21 cellular contexts compared by ENCODE assay signal in the genomic region with DNA sequence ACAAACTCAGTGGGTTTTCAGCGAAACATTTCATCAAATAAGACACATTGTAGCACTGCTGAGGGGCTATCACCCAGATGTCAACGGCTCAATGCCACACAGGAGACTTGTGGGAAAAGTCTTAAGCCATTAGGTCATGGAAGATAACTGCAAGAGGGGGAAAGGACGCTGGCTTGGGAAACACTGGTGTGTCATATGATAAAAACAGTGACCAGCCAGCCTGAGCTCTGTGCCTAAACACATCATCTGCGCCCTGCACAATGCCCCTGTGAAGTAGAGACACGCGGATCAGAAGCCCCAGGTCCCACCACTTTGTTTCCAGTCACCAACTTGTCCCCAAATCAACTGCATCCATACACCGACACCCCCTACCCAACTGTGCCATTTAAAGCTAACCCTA.
A peak's percentile ranks its signal among the peaks of the same experiment; 100 is the strongest.
DNase-seq lines count a peak whose midpoint lies in the region; ATAC-seq, FAIRE-seq and TF ChIP-seq lines count a peak whose summit lies in the region.
"Had no signal": no experiment of that assay in that cellular context is flagged by ENCODE, and none has a peak within 500 bp of the region (broad histone marks: within the 10 kb centered on the region; RNA-seq: fewer than 3 reads in every experiment).

No MANE protein-coding gene starts in this region.

- peak overlapping the region; percentile 37; the same call in 1 of the 2 replicates for H3K27ac Mint-ChIP-seq in WTC11
- H3K27ac Mint-ChIP-seq in neural crest cell (ENCODE audit: unreplicated experiment), result peak overlapping the region; percentile 64
- H3K27ac Mint-ChIP-seq: CD4-positive, alpha-beta T cell had no signal

- POLR2A ChIA-PET in WTC11 (lab: Charles Lee), result no interaction called here

- in situ Hi-C loops in KBM-7 (cut with MboI; ENCODE audit: low pct_unique_long_range_greater_than_20kb, low sequenced_read_pairs), result loop anchor here (25.0 kb wide), 1 partner anchor 347 kb away; no protein-coding TSS in a partner anchor

- H3K36me3 Mint-ChIP-seq in WTC11 (no peaks in the 10 kb centered on the region), neural crest cell (ENCODE audit: low read depth) (no peaks in the 10 kb centered on the region)

- TF ChIP-seq CTCF in WTC11 (IDR thresholded peaks at IDR 0.05), result no peak
- TF ChIP-seq CTCF in neural crest cell (conservative IDR thresholded peaks at IDR 0.05), result no peak
- TF ChIP-seq CTCF in upper lobe of right lung (IDR thresholded peaks at IDR 0.05), result no peak

- DNase-seq in WTC11 (ENCODE audit: low spot score) (no peak), Right ventricle myocardium superior (no peak), neural crest cell (ENCODE audit: low read depth, low spot score) (no peak), upper lobe of right lung (no peak), H54 (ENCODE audit: insufficient read length, low spot score) (no peak), KBM-7 (no peak)
- DNase-seq: activated CD8-positive, alpha-beta memory T cell treated with anti-CD3 and anti-CD28 coated beads, Interleukin-2, amount 50 U/mL, for 4 hours; CD4-positive, alpha-beta T cell; central memory CD4-positive, alpha-beta T cell; DMS153; GDM1; kidney glomerular epithelial cell; midbrain; NCI-H226; NCI-H774; SJCRH30; stimulated activated CD8-positive, alpha-beta memory T cell treated with anti-CD3 and anti-CD28 coated beads, Interleukin-4, amount 100 ng/mL, for 48 hours had no signal

- no peaks in the 10 kb centered on the region; the same call in 1 of the 2 replicates for H3K27me3 Mint-ChIP-seq in WTC11 (ENCODE audit: low read depth)
- H3K27me3 Mint-ChIP-seq in neural crest cell (ENCODE audit: low read depth), result no peaks in the 10 kb centered on the region
- H3K27me3 Mint-ChIP-seq: CD4-positive, alpha-beta T cell had no signal

- CTCF ChIA-PET in WTC11 (lab: Charles Lee), result no interaction called here

- intact Hi-C loops in Right ventricle myocardium superior (cut with DNase I) (no loop called here), upper lobe of right lung (cut with DNase I) (no loop called here)

- H3K36me3 ChIP-seq in upper lobe of right lung, result no peaks in the 10 kb centered on the region
- H3K36me3 ChIP-seq: gastroesophageal sphincter, SJCRH30 had no signal

- ATAC-seq in WTC11, result no peak
- peak; percentile 59 for ATAC-seq in Right ventricle myocardium superior (ENCODE audit: poor library complexity)
- peak; percentile 44 for ATAC-seq in upper lobe of right lung
- ATAC-seq in HG02970 (IDR thresholded peaks at IDR 0.05; ENCODE audit: low FRiP score, unreplicated experiment), result no peak
- ATAC-seq: gastroesophageal sphincter had no signal

- H3K4me1 ChIP-seq in upper lobe of right lung, result peaks cover 25% of the 10 kb centered on the region

- no peaks in the 10 kb centered on the region for H3K9me3 ChIP-seq in upper lobe of right lung
- H3K9me3 ChIP-seq: gastroesophageal sphincter, SJCRH30 had no signal

- H3K4me1 Mint-ChIP-seq in WTC11 (peaks cover 17% of the 10 kb centered on the region), neural crest cell (peaks cover 4% of the 10 kb centered on the region)

- no peak for FAIRE-seq in H54 (lab: Jason Lieb, UNC)

- H3K4me3 ChIP-seq in upper lobe of right lung, result no peak overlapping the region
- H3K4me3 ChIP-seq: gastroesophageal sphincter, SJCRH30 had no signal

- H3K27ac ChIP-seq in upper lobe of right lung, result no peak overlapping the region
- H3K27ac ChIP-seq: epithelial cell of prostate, gastroesophageal sphincter, SJCRH30 had no signal

- no peak overlapping the region for H3K4me3 Mint-ChIP-seq in WTC11
- no peak overlapping the region for H3K4me3 Mint-ChIP-seq in neural crest cell
- H3K4me3 Mint-ChIP-seq: CD4-positive, alpha-beta T cell; nephron had no signal

- H3K9me3 Mint-ChIP-seq in WTC11, result no peaks in the 10 kb centered on the region
- peaks cover 5% of the 10 kb centered on the region for H3K9me3 Mint-ChIP-seq in neural crest cell
- H3K9me3 Mint-ChIP-seq: CD4-positive, alpha-beta T cell; nephron had no signal

- no peaks in the 10 kb centered on the region for H3K27me3 ChIP-seq in upper lobe of right lung
- H3K27me3 ChIP-seq: gastroesophageal sphincter, SJCRH30 had no signal

- no peak for TF ChIP-seq POLR2A in H54 (IDR thresholded peaks at IDR 0.05; ENCODE audit: low read depth, low read length)

TF ChIP-seq in WTC11, 78 proteins besides CTCF, POLR2A, EP300 and RAD21:
- TF ChIP-seq CREB1 (CRISPR knock-in tag; IDR thresholded peaks at IDR 0.05), result no peak
- no peak for TF ChIP-seq RORB (CRISPR knock-in tag; IDR thresholded peaks at IDR 0.05)

Comparison
In these comparisons a context has a peak if more than half of its experiments do, and no peak if none do; other contexts are left out.
1. ATAC-seq: peak in Right ventricle myocardium superior (single experiment) and upper lobe of right lung (single experiment); none in WTC11 (single experiment) and HG02970 (single experiment).